In genomic region chr5:156411131-156411727, GRCh38 we compare ENCODE assay signal across 10 cellular contexts.
DNase-seq lines count a peak whose midpoint lies in the region; ATAC-seq and TF ChIP-seq lines count a peak whose summit lies in the region.
"Had no signal": no experiment of that assay in that cellular context is flagged by ENCODE, and none has a peak within 500 bp of the region (broad histone marks: within the 10 kb centered on the region; RNA-seq: fewer than 3 reads in every experiment).

No MANE protein-coding gene starts in this region.

- no peak for TF ChIP-seq CTCF in choroid plexus epithelial cell (conservative IDR thresholded peaks at IDR 0.05; ENCODE audit: low read depth, low read length)
- no peak for TF ChIP-seq CTCF in vagina (IDR thresholded peaks at IDR 0.05)

- H3K27ac ChIP-seq in vagina = peak overlapping the region; percentile 36

- H3K36me3 ChIP-seq in vagina = no peaks in the 10 kb centered on the region

- DNase-seq in NOMO-1 treated with DMSO at 0.1 percent for 48 hours (lab: John Stamatoyannopoulos, UW; ENCODE audit: unreplicated experiment) (peak; percentile 13), NOMO-1 treated with dmso at 0.1 percent for 144 hours (lab: John Stamatoyannopoulos, UW; ENCODE audit: unreplicated experiment) (no peak), choroid plexus epithelial cell (ENCODE audit: low read depth) (peak; percentile 39), left lobe of liver (ENCODE audit: low spot score) (peak; percentile 63), vagina (ENCODE audit: extremely low spot score in 2 of 2) (no peak), ecto neural progenitor cell (ENCODE audit: low spot score) (no peak), putamen (ENCODE audit: low spot score) (no peak)
- no peak for DNase-seq in stimulated activated CD4-positive, alpha-beta T cell treated with anti-CD3 and anti-CD28 coated beads, Interleukin-4, amount 100 ng/mL, for 1 hour
- DNase-seq: cerebellar nuclear complex, NCI-H82 had no signal

- peaks cover 16% of the 10 kb centered on the region for H3K4me1 ChIP-seq in vagina

- no peak for TF ChIP-seq POLR2A in vagina (IDR thresholded peaks at IDR 0.05)

- intact Hi-C loops in vagina (cut with DNase I) = no loop called here

- no peak overlapping the region for H3K4me3 ChIP-seq in choroid plexus epithelial cell (ENCODE audit: low read depth, low read length)
- H3K4me3 ChIP-seq in vagina = no peak overlapping the region

- ATAC-seq in left lobe of liver = peak; percentile 87

- no peaks in the 10 kb centered on the region for H3K9me3 ChIP-seq in vagina

- no peaks in the 10 kb centered on the region for H3K27me3 ChIP-seq in vagina

Comparison
In these comparisons a context has a peak if more than half of its experiments do, and no peak if none do; other contexts are left out.
1. DNase-seq: peak in NOMO-1 treated with DMSO at 0.1 percent for 48 hours (single experiment), choroid plexus epithelial cell (single experiment) and left lobe of liver (single experiment); none in NOMO-1 treated with dmso at 0.1 percent for 144 hours (single experiment), vagina (0 of 2), ecto neural progenitor cell (single experiment), putamen (single experiment) and stimulated activated CD4-positive, alpha-beta T cell treated with anti-CD3 and anti-CD28 coated beads, Interleukin-4, amount 100 ng/mL, for 1 hour (single experiment).